ENCODE assay signal across 19 cellular contexts in the genomic region with DNA sequence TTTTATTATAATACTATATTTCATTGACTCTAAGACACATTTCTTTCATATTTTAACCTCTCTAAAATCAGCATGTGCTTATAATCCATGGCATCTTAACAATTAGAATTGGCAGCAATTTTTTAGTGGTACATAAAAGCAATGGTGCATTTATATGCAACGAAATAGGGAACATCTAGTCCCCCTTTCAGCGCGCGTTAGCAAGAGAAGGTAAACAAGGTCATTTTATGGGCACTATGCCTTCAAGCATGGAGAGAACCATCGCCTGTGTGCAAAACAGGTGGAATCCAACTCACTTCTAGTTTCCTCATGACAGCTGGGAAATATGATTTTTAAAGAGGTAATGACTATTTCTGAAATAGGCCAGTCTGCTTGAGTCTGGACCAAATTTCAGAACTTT. TPM values are rescaled to one million over a fixed set of nuclear protein-coding genes. Genes with fewer than 3 reads are reported as not detected.
DNase-seq lines count a peak whose midpoint lies in the region; ATAC-seq, FAIRE-seq and TF ChIP-seq lines count a peak whose summit lies in the region.
"Had no signal": no experiment of that assay in that cellular context is flagged by ENCODE, and none has a peak within 500 bp of the region (broad histone marks: within the 10 kb centered on the region; RNA-seq: fewer than 3 reads in every experiment).

No MANE protein-coding gene starts in this region.

- no peak overlapping the region for H2AFZ ChIP-seq in HepG2 (ENCODE audit: low read length)
- H2AFZ ChIP-seq: GM23248 had no signal

- intact Hi-C loops in HepG2 (cut with micrococcal nuclease; ENCODE audit: unreplicated experiment) (loop anchor here (10.0 kb wide), 2 partner anchors 133 to 383 kb away; a partner anchor contains a TSS), right lobe of liver (cut with DNase I) (no loop called here), prostate gland (cut with DNase I) (loop anchor here (10.0 kb wide), 1 partner anchor 243 kb away; a partner anchor contains a TSS)

- H3K79me2 ChIP-seq in HepG2 (ENCODE audit: insufficient read depth, low read length): peaks cover 54% of the 10 kb centered on the region

- POLR2A ChIA-PET in HepG2 (lab: Yijun Ruan, JAX): no interaction called here

- no peak for TF ChIP-seq CTCF in HepG2 (CRISPR knock-in tag; IDR thresholded peaks at IDR 0.05)
- TF ChIP-seq CTCF in right lobe of liver (IDR thresholded peaks at IDR 0.05): no peak
- TF ChIP-seq CTCF in endodermal cell (conservative IDR thresholded peaks at IDR 0.05): no peak
- no peak for TF ChIP-seq CTCF in prostate gland (IDR thresholded peaks at IDR 0.05)

- H3K27me3 ChIP-seq in HepG2 (ENCODE audit: control insufficient read depth in 1 of 2, insufficient read depth in 2 of 2, low read length in 2 of 2): no peaks in the 10 kb centered on the region
- no peaks in the 10 kb centered on the region for H3K27me3 ChIP-seq in right lobe of liver
- no peaks in the 10 kb centered on the region for H3K27me3 ChIP-seq in endodermal cell (ENCODE audit: control insufficient read depth, insufficient read depth, low read length, poor library complexity, severe bottlenecking)
- H3K27me3 ChIP-seq in prostate gland (replicated peaks; ENCODE audit: insufficient read depth): no peaks in the 10 kb centered on the region

- H3K27me3 Mint-ChIP-seq in endodermal cell (ENCODE audit: insufficient read depth): no peaks in the 10 kb centered on the region
- H3K27me3 Mint-ChIP-seq: CD4-positive, alpha-beta memory T cell had no signal

- H3K36me3 ChIP-seq in HepG2 (replicated peaks in 1 of 2; ENCODE audit: control insufficient read depth in 1 of 2, insufficient read depth in 2 of 2, low read length in 2 of 2) (peaks cover 19 to 80% of the 10 kb centered on the region in 2 experiments), right lobe of liver (peaks cover 0 to 64% (median 18%) of the 10 kb centered on the region in 4 donors), endodermal cell (ENCODE audit: control insufficient read depth, insufficient read depth, low read length) (peaks cover 73% of the 10 kb centered on the region), prostate gland (peaks cover 0 to 6% of the 10 kb centered on the region in 2 donors)

- peaks cover 81% of the 10 kb centered on the region for H3K36me3 Mint-ChIP-seq in endodermal cell (ENCODE audit: low read depth)

- 97% methylated on average over 5 of the region's 5 CpGs for WGBS in HepG2 (ENCODE audit: low lambda C conversion rate)
- 91% methylated on average over 5 of the region's 5 CpGs for WGBS in right lobe of liver (ENCODE audit: insufficient coverage, low coverage, low lambda C conversion rate, missing lambda C conversion rate)
- 96 to 97% methylated on average over 4 to 5 of the region's 5 CpGs for WGBS in endodermal cell (ENCODE audit: insufficient coverage in 1 of 2, insufficient read length in 1 of 2), 2 experiments
- 37% methylated on average over 5 of the region's 5 CpGs for WGBS in prostate gland

- in situ Hi-C loops in HepG2 (cut with HindIII; ENCODE audit: extremely low pct_ligation_motif_present, low pct_unique_long_range_greater_than_20kb): no loop called here

- H3K9me3 ChIP-seq in HepG2 (ENCODE audit: low read length): no peaks in the 10 kb centered on the region
- H3K9me3 ChIP-seq in right lobe of liver: no peaks in the 10 kb centered on the region
- H3K9me3 ChIP-seq in endodermal cell (ENCODE audit: control insufficient read depth, low read length): no peaks in the 10 kb centered on the region
- no peaks in the 10 kb centered on the region for H3K9me3 ChIP-seq in prostate gland

- no peaks in the 10 kb centered on the region for H3K9me3 Mint-ChIP-seq in endodermal cell
- H3K9me3 Mint-ChIP-seq: CD4-positive, alpha-beta memory T cell had no signal

- no peak overlapping the region for H3K4me3 Mint-ChIP-seq in endodermal cell
- H3K4me3 Mint-ChIP-seq: CD4-positive, alpha-beta memory T cell had no signal

- BruUV-seq in HepG2 (replicated peaks; lab: Mats Ljungman, UMichigan): no TSS peak

- H3K4me3 ChIP-seq in HepG2 (replicated peaks in 1 of 3; ENCODE audit: insufficient read depth in 1 of 3, low read depth in 2 of 3, low read length in 3 of 3): no peak overlapping the region
- H3K4me3 ChIP-seq in right lobe of liver: no peak overlapping the region
- no peak overlapping the region for H3K4me3 ChIP-seq in endodermal cell (ENCODE audit: low read length)
- no peak overlapping the region for H3K4me3 ChIP-seq in prostate gland
- H3K4me3 ChIP-seq: GM12878, GM23248 had no signal

- H3K4me2 ChIP-seq in HepG2 (ENCODE audit: low read depth, low read length): no peak overlapping the region; the same call in 1 of the 2 replicates

- no peak overlapping the region for H3K9ac ChIP-seq in HepG2 (ENCODE audit: insufficient read depth, low read depth, low read length)
- H3K9ac ChIP-seq in endodermal cell (ENCODE audit: extremely low read depth, low read length, poor library complexity, severe bottlenecking): no peak overlapping the region
- H3K9ac ChIP-seq: GM23248 had no signal

- no peak for TF ChIP-seq RAD21 in HepG2 (CRISPR knock-in tag; IDR thresholded peaks at IDR 0.05)

- peaks cover 63% of the 10 kb centered on the region for H3K4me1 ChIP-seq in HepG2 (ENCODE audit: insufficient read depth, low read length)
- H3K4me1 ChIP-seq in right lobe of liver: peaks cover 0 to 18% (median 0%) of the 10 kb centered on the region in 4 donors
- H3K4me1 ChIP-seq in endodermal cell (ENCODE audit: control insufficient read depth, insufficient read depth, low read length): peaks cover 5% of the 10 kb centered on the region
- H3K4me1 ChIP-seq in prostate gland (replicated peaks): no peaks in the 10 kb centered on the region

- CTCF ChIA-PET in HepG2 (lab: Yijun Ruan, JAX; ENCODE audit: low intra/inter-chr PET ratio, low total read pairs): no interaction called here

- peaks cover 16% of the 10 kb centered on the region for H3K4me1 Mint-ChIP-seq in endodermal cell

- no peak for ATAC-seq in HepG2
- no peak for ATAC-seq in right lobe of liver
- ATAC-seq in HG02840 (IDR thresholded peaks at IDR 0.05; ENCODE audit: low FRiP score, unreplicated experiment): no peak
- ATAC-seq: GM12878 had no signal

- no peak for TF ChIP-seq EP300 in HepG2 (IDR thresholded peaks at IDR 0.05; ENCODE audit: low read depth in 2 of 2, low read length in 2 of 2)
- no peak for TF ChIP-seq EP300 in HepG2 (CRISPR knock-in tag; IDR thresholded peaks at IDR 0.05; ENCODE audit: borderline replicate concordance)

- DNase-seq in HepG2 (ENCODE audit: low spot score) (no peak), right lobe of liver (no peak), endodermal cell (no peak), prostate gland (ENCODE audit: low spot score) (peak; percentile 40), EL (no peak)
- DNase-seq: C1 segment of cervical spinal cord; Calu3; CD4-positive, alpha-beta memory T cell; COR-L47; DMS53; DMS79 treated with DMSO at 0.1 percent for 48 hours; GM23248; H7; HCEC 1CT had no signal

- H3K27ac ChIP-seq in HepG2 (ENCODE audit: extremely low read length, insufficient read depth, low read length) (no peak overlapping the region), right lobe of liver (no peak overlapping the region), endodermal cell (ENCODE audit: low read depth, low read length) (no peak overlapping the region), prostate gland (peak overlapping the region; percentile 6 to 71)
- H3K27ac ChIP-seq: GM23248 had no signal

- no peak for FAIRE-seq in HepG2 (lab: Jason Lieb, UNC)
- FAIRE-seq: G401.6, GM12878, GM19239, H1 had no signal

- peak overlapping the region; percentile 75 for H3K27ac Mint-ChIP-seq in endodermal cell

- H4K20me1 ChIP-seq in HepG2 (ENCODE audit: insufficient read depth, low read length): peaks cover 21% of the 10 kb centered on the region

- TF ChIP-seq POLR2A in HepG2 (IDR thresholded peaks at IDR 0.05; ENCODE audit: insufficient read depth in 1 of 2, low read depth in 2 of 2, low read length in 2 of 2) (no peak), right lobe of liver (IDR thresholded peaks at IDR 0.05) (no peak), prostate gland (IDR thresholded peaks at IDR 0.05) (no peak)

TF ChIP-seq in HepG2, 621 proteins besides CTCF, POLR2A, EP300 and RAD21:
- no peak for TF ChIP-seq ZNF44 (CRISPR knock-in tag; IDR thresholded peaks at IDR 0.05)
- no peak for TF ChIP-seq ZNF660 (CRISPR knock-in tag; IDR thresholded peaks at IDR 0.05; ENCODE audit: borderline replicate concordance, low read depth)
- peak; percentile 66 for TF ChIP-seq RBM22 (optimal IDR thresholded peaks at IDR 0.05; ENCODE audit: low read length)
- TF ChIP-seq ZNF709 (CRISPR knock-in tag; IDR thresholded peaks at IDR 0.05): no peak
- no peak for TF ChIP-seq ATF1 (CRISPR knock-in tag; IDR thresholded peaks at IDR 0.05)

RNA-seq across cellular contexts. Expression of a gene that starts 6.4 kb away (rescaled TPM):
- total RNA-seq in HepG2 (2016; rRNA removed; fragmentation: Illumina TruSeq; extraction: Trizol) (512 and 855 TPM in 2 replicates), right lobe of liver (100 to 1,000 TPM; 109 to 170 (median 131) TPM), endodermal cell (100 to 1,000 TPM; 272 to 317 TPM), prostate gland (100 to 1,000 TPM; 127 to 149 TPM)
- total RNA-seq in HepG2 (2016; cell fraction: cytosol; rRNA removed; fragmentation: Illumina TruSeq; extraction: Trizol; ENCODE audit: low read depth): 80.2 and 94.4 TPM in 2 replicates
- total RNA-seq in HepG2 (2016; cell fraction: insoluble cytoplasmic fraction; rRNA removed; fragmentation: Illumina TruSeq; extraction: Trizol): 498 and 849 TPM in 2 replicates
- total RNA-seq in HepG2 (2016; cell fraction: membrane; rRNA removed; fragmentation: Illumina TruSeq; extraction: Trizol): 132 and 158 TPM in 2 replicates
- 225 and 246 TPM in 2 replicates for total RNA-seq in HepG2 (2016; cell fraction: nucleus; rRNA removed; fragmentation: Illumina TruSeq; extraction: Trizol)
- polyA plus RNA-seq in HepG2 (2011; rRNA removed): 265 and 349 TPM in 2 replicates
- polyA plus RNA-seq in HepG2 (2011; cell fraction: cytosol; rRNA removed): 173 and 271 TPM in 2 replicates
- 57.3 and 77.4 TPM in 2 replicates for polyA plus RNA-seq in HepG2 (2011; cell fraction: nucleus; rRNA removed)
- 387 and 400 TPM in 2 replicates for polyA plus RNA-seq in HepG2 (2012)
- 85.2 and 90.0 TPM in 2 replicates for polyA plus RNA-seq in HepG2 (2016; cell fraction: cytosol; fragmentation: Illumina TruSeq; extraction: Trizol; ENCODE audit: low read depth)
- polyA plus RNA-seq in HepG2 (2016; cell fraction: insoluble cytoplasmic fraction; fragmentation: Illumina TruSeq; extraction: Trizol; ENCODE audit: low read depth): 704 and 752 TPM in 2 replicates
- polyA plus RNA-seq in HepG2 (2016; cell fraction: membrane; fragmentation: Illumina TruSeq; extraction: Trizol; ENCODE audit: low read depth): 97.9 and 110 TPM in 2 replicates
- polyA plus RNA-seq in HepG2 (2016; cell fraction: nucleus; fragmentation: Illumina TruSeq; extraction: Trizol; ENCODE audit: insufficient read depth, low read depth): 246 and 258 TPM in 2 replicates
- 86.8 and 216 TPM in 2 replicates for polyA minus RNA-seq in HepG2 (2011; rRNA and poly(A)+ RNA removed; ENCODE audit: low replicate concordance)
- 133 and 142 TPM in 2 replicates for polyA minus RNA-seq in HepG2 (2011; cell fraction: cytosol; rRNA and poly(A)+ RNA removed)
- 142 and 207 TPM in 2 replicates for polyA minus RNA-seq in HepG2 (2011; cell fraction: nucleus; rRNA and poly(A)+ RNA removed)
- polyA plus RNA-seq in endodermal cell (2013, experiment 1 of 2): 218 TPM
- 203 TPM for polyA plus RNA-seq in endodermal cell (2013, experiment 2 of 2)

Comparison
In these comparisons a context has a peak if more than half of its experiments do, and no peak if none do; other contexts are left out.
1. intact Hi-C loops: an anchor here in HepG2 (10.0 kb wide) and prostate gland (10.0 kb wide); none called in right lobe of liver.
2. H3K27ac ChIP-seq: peak in prostate gland (2 of 2); none in HepG2 (single experiment), right lobe of liver (0 of 3) and endodermal cell (single experiment).